Comparison of ENCODE assay signal across 10 cellular contexts in the genomic region with DNA sequence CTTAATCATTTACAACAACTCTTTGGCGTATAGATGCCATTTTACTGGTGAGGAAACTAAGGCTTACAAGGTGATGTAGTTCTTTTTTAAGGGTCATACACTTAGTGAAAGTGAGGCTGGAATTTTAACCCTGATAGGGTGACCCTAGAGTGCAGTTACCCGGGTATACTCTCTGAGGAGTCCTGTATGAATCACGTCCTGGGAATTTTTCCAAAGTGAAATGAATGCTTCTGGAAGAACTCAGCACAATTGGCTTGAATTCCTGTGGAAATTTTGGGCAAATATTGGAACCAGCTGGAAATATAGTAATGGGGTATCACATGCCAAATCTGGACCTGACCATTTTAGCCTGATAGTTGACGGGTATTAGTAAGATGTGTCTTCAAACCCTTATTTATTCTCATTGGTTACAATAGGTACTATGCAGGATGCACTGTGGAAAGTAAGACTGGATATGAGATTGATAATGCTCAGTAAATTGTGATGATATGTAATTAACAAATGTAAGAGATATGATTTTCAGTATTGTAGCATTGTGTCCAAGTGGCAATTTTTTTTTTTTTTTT. TPM values are rescaled to one million over a fixed set of nuclear protein-coding genes. Genes with fewer than 3 reads are reported as not detected.
DNase-seq lines count a peak whose midpoint lies in the region; ATAC-seq and TF ChIP-seq lines count a peak whose summit lies in the region.
"Had no signal": no experiment of that assay in that cellular context is flagged by ENCODE, and none has a peak within 500 bp of the region (broad histone marks: within the 10 kb centered on the region; RNA-seq: fewer than 3 reads in every experiment).

No MANE protein-coding gene starts in this region.

- peak overlapping the region; percentile 42 for H3K4me2 ChIP-seq in skeletal muscle satellite cell (ENCODE audit: low read length)

- no peak for TF ChIP-seq EP300 in gastroesophageal sphincter (IDR thresholded peaks at IDR 0.05)

- H3K27me3 ChIP-seq in adipocyte (replicated peaks; ENCODE audit: control insufficient read depth, insufficient read depth, low read length) (no peaks in the 10 kb centered on the region), gastroesophageal sphincter (no peaks in the 10 kb centered on the region), skeletal muscle satellite cell (ENCODE audit: control insufficient read depth, insufficient read depth, low read length) (no peaks in the 10 kb centered on the region)

- TF ChIP-seq CTCF in gastroesophageal sphincter (IDR thresholded peaks at IDR 0.05) (no peak), GM20000 (IDR thresholded peaks at IDR 0.05; ENCODE audit: extremely low read depth, missing control alignments) (no peak)

- H3K36me3 ChIP-seq in adipocyte (ENCODE audit: control insufficient read depth, insufficient read depth, low read length, severe bottlenecking) (peaks cover 74% of the 10 kb centered on the region), gastroesophageal sphincter (peaks cover 0 to 47% of the 10 kb centered on the region in 2 donors), skeletal muscle satellite cell (ENCODE audit: insufficient read depth, low read length) (peaks cover 77% of the 10 kb centered on the region)

- H3K4me3 ChIP-seq in adipocyte (ENCODE audit: low read length), result peak overlapping the region; percentile 62
- no peak overlapping the region for H3K4me3 ChIP-seq in gastroesophageal sphincter
- H3K4me3 ChIP-seq in skeletal muscle satellite cell (ENCODE audit: low read length), result no peak overlapping the region

- peak; percentile 69 for ATAC-seq in gastroesophageal sphincter
- ATAC-seq: activated CD4-positive, CD25-positive, alpha-beta regulatory T cell treated with anti-CD3 and anti-CD28 coated beads, Interleukin-2, amount 50 U/mL, for 24 hours had no signal

- H3K4me1 ChIP-seq in adipocyte (ENCODE audit: control insufficient read depth, insufficient read depth, low read length) (peaks cover 70% of the 10 kb centered on the region), gastroesophageal sphincter (peaks cover 6 to 59% (median 9%) of the 10 kb centered on the region in 3 donors), skeletal muscle satellite cell (ENCODE audit: control insufficient read depth, insufficient read depth, low read length) (peaks cover 18% of the 10 kb centered on the region)

- 10 to 29% methylated on average over 3 to 4 of the region's 4 CpGs for WGBS in gastroesophageal sphincter (ENCODE audit: low coverage in 1 of 2), 2 donors

- DNase-seq in H4 (ENCODE audit: low spot score), result peak; percentile 15
- peak; percentile 94 for DNase-seq in adipocyte (ENCODE audit: low read depth)
- DNase-seq in GM20000 (ENCODE audit: low spot score), result no peak
- no peak for DNase-seq in amygdala (lab: John Stamatoyannopoulos, UW)
- no peak for DNase-seq in activated effector memory CD4-positive, alpha-beta T cell treated with Interleukin-2 at 50 U/mL for 16 hours
- DNase-seq in NCI-H2107 (lab: John Stamatoyannopoulos, UW), result no peak
- DNase-seq: GF-D8 had no signal

- H3K9ac ChIP-seq in adipocyte (ENCODE audit: low read length) (peak overlapping the region; percentile 84), skeletal muscle satellite cell (ENCODE audit: low read depth, low read length) (peak overlapping the region; percentile 37)

- TF ChIP-seq POLR2A in gastroesophageal sphincter (IDR thresholded peaks at IDR 0.05), result no peak

- peak overlapping the region; percentile 23 to 53 (median 46) for H3K27ac ChIP-seq in gastroesophageal sphincter

- H3K9me3 ChIP-seq in adipocyte (ENCODE audit: control insufficient read depth, low read length), result no peaks in the 10 kb centered on the region
- no peaks in the 10 kb centered on the region for H3K9me3 ChIP-seq in gastroesophageal sphincter
- no peaks in the 10 kb centered on the region for H3K9me3 ChIP-seq in skeletal muscle satellite cell (replicated peaks; ENCODE audit: low read length)

RNA-seq across cellular contexts. Expression of a gene that starts 14.8 kb away (rescaled TPM):
- total RNA-seq in H4 (2014; rRNA removed; shearing (Covaris generic)), result 536 and 602 TPM in 2 replicates
- 100 to 1,000 TPM; 122 to 221 (median 149) TPM for total RNA-seq in gastroesophageal sphincter
- 223 and 361 TPM in 2 replicates for total RNA-seq in skeletal muscle satellite cell (2012; rRNA removed)

Comparison
In these comparisons a context has a peak if more than half of its experiments do, and no peak if none do; other contexts are left out.
1. DNase-seq: peak in H4 (single experiment) and adipocyte (single experiment); none in GM20000 (single experiment), amygdala (0 of 56), activated effector memory CD4-positive, alpha-beta T cell treated with Interleukin-2 at 50 U/mL for 16 hours (single experiment) and NCI-H2107 (single experiment).